In genomic region chr1:224852901-224853568, GRCh38 we compare ENCODE assay signal across 8 cellular contexts.
DNase-seq lines count a peak whose midpoint lies in the region; ATAC-seq and TF ChIP-seq lines count a peak whose summit lies in the region.

No MANE protein-coding gene starts in this region.

- DNase-seq in DMS 273 treated with DMSO at 0.1 percent for 48 hours (lab: John Stamatoyannopoulos, UW) = peak; percentile 21
- DNase-seq in Jurkat, Clone E6-1 (ENCODE audit: low read depth, low spot score) = peak; percentile 22
- DNase-seq in SK-MEL-5 (ENCODE audit: low read depth, low spot score) = peak; percentile 79
- DNase-seq in fibroblast of villous mesenchyme (ENCODE audit: low read depth) = peak; percentile 74
- DNase-seq in retinal pigment epithelial cell (ENCODE audit: low read depth) = no peak
- DNase-seq in NCI-H1930 (lab: John Stamatoyannopoulos, UW) = no peak
- DNase-seq in activated CD4-positive, alpha-beta T cell treated with anti-CD3 and anti-CD28 coated beads, Interleukin-2, amount 50 U/mL, for 4 hours = no peak

- no peak for ATAC-seq in GM19023 (IDR thresholded peaks at IDR 0.05; ENCODE audit: unreplicated experiment)

- in situ Hi-C loops in SK-MEL-5 (cut with HindIII; ENCODE audit: low pct_unique_long_range_greater_than_20kb, low sequenced_read_pairs) = no loop called here

- no peak overlapping the region for H3K4me3 ChIP-seq in Jurkat, Clone E6-1 (ENCODE audit: low read length)
- H3K4me3 ChIP-seq in fibroblast of villous mesenchyme (ENCODE audit: low read depth, low read length) = no peak overlapping the region
- H3K4me3 ChIP-seq in retinal pigment epithelial cell (ENCODE audit: low read length) = no peak overlapping the region

- TF ChIP-seq CTCF in fibroblast of villous mesenchyme (IDR thresholded peaks at IDR 0.05; ENCODE audit: insufficient read depth, low read depth, low read length) = peak; percentile 83
- peak; percentile 79 for TF ChIP-seq CTCF in retinal pigment epithelial cell (conservative IDR thresholded peaks at IDR 0.05; ENCODE audit: low read depth, low read length)

Comparison
In these comparisons a context has a peak if more than half of its experiments do, and no peak if none do; other contexts are left out.
1. DNase-seq: peak in DMS 273 treated with DMSO at 0.1 percent for 48 hours (single experiment), Jurkat, Clone E6-1 (single experiment), SK-MEL-5 (single experiment) and fibroblast of villous mesenchyme (single experiment); none in retinal pigment epithelial cell (single experiment), NCI-H1930 (0 of 2) and activated CD4-positive, alpha-beta T cell treated with anti-CD3 and anti-CD28 coated beads, Interleukin-2, amount 50 U/mL, for 4 hours (0 of 2).